In genomic region chr4:101169044-101170014, GRCh38 we compare ENCODE assay signal across 8 cellular contexts.
A peak's percentile ranks its signal among the peaks of the same experiment; 100 is the strongest.
DNase-seq lines count a peak whose midpoint lies in the region; FAIRE-seq and TF ChIP-seq lines count a peak whose summit lies in the region.

No MANE protein-coding gene starts in this region.

- TF ChIP-seq CTCF in GM10248 (IDR thresholded peaks at IDR 0.05; ENCODE audit: control extremely low read depth, extremely low read depth, low read depth, missing control alignments) = peak; percentile 73
- TF ChIP-seq CTCF in LNCaP clone FGC (IDR thresholded peaks at IDR 0.05; ENCODE audit: control insufficient read depth, extremely low read depth, insufficient read depth) = peak; percentile 67
- peak; percentile 81 for TF ChIP-seq CTCF in cardiac muscle cell (IDR thresholded peaks at IDR 0.05; ENCODE audit: low read depth, low read length)

- no peaks in the 10 kb centered on the region for H3K27me3 ChIP-seq in cardiac muscle cell

- DNase-seq in GM10248 (ENCODE audit: extremely low spot score) (peak; percentile 28), H54 (ENCODE audit: insufficient read length, low spot score) (no peak), LNCaP clone FGC (ENCODE audit: low read depth) (peak; percentile 77), RKO (ENCODE audit: low spot score) (peak; percentile 70), cardiac muscle cell (ENCODE audit: low read depth in 1 of 2, low spot score in 1 of 2) (peak; percentile 80 to 85), retina (peak; percentile 31), DMS79 (lab: John Stamatoyannopoulos, UW) (no peak)
- peak; percentile 72 for DNase-seq in activated effector memory CD4-positive, alpha-beta T cell treated with anti-CD3 and anti-CD28 coated beads, Interleukin-2, amount 50 U/mL, for 16 hours

- H3K27ac ChIP-seq in cardiac muscle cell = no peak overlapping the region

- H3K4me3 ChIP-seq in LNCaP clone FGC (ENCODE audit: low read depth, low read length) (no peak overlapping the region), cardiac muscle cell (no peak overlapping the region)

- CTCF ChIA-PET in GM10248 (lab: Yijun Ruan, JAX) = interaction anchor here (0.5 to 5.2 kb wide), 34 partner anchors 10 to 1262 kb away, joined by 3 to 40 read pairs (median 3); partner anchors contain the start of gene SLC39A8

- no peaks in the 10 kb centered on the region for H3K9me3 ChIP-seq in cardiac muscle cell (ENCODE audit: low read depth)

- POLR2A ChIA-PET in GM10248 (lab: Yijun Ruan, JAX) = no interaction called here

- H3K36me3 ChIP-seq in cardiac muscle cell = no peaks in the 10 kb centered on the region

- peaks cover 10% of the 10 kb centered on the region for H3K4me1 ChIP-seq in cardiac muscle cell (ENCODE audit: low read depth)

- TF ChIP-seq POLR2A in H54 (IDR thresholded peaks at IDR 0.05; ENCODE audit: low read depth, low read length) = no peak

- FAIRE-seq in H54 (lab: Jason Lieb, UNC) = peak; percentile 94

Comparison
In these comparisons a context has a peak if more than half of its experiments do, and no peak if none do; other contexts are left out.
1. DNase-seq: peak in GM10248 (single experiment), LNCaP clone FGC (single experiment), RKO (single experiment), activated effector memory CD4-positive, alpha-beta T cell treated with anti-CD3 and anti-CD28 coated beads, Interleukin-2, amount 50 U/mL, for 16 hours (single experiment), cardiac muscle cell (2 of 2) and retina (single experiment); none in H54 (single experiment) and DMS79 (single experiment).
2. Peak in every context shown above with its lines, with median percentiles within 50 percentile points of each other: CTCF ChIP-seq.